In genomic region chr11:33723238-33723881, GRCh38 we compare ENCODE assay signal across 8 cellular contexts. TPM values are rescaled to one million over a fixed set of nuclear protein-coding genes. Genes with fewer than 3 reads are reported as not detected.
A peak's percentile ranks its signal among the peaks of the same experiment; 100 is the strongest.
DNase-seq lines count a peak whose midpoint lies in the region; ATAC-seq and TF ChIP-seq lines count a peak whose summit lies in the region.

No MANE protein-coding gene starts in this region.

- H3K27me3 ChIP-seq in GM23248 (replicated peaks; ENCODE audit: insufficient read depth) (no peaks in the 10 kb centered on the region), Panc1 (ENCODE audit: control insufficient read depth, insufficient read depth, low read length) (no peaks in the 10 kb centered on the region), rectal smooth muscle tissue (ENCODE audit: control insufficient read depth, insufficient read depth, low read length) (no peaks in the 10 kb centered on the region)

- ATAC-seq in Panc1, result peak; percentile 49
- ATAC-seq in HG02678 (IDR thresholded peaks at IDR 0.05; ENCODE audit: unreplicated experiment), result no peak

- 46 to 47% methylated on average over 6 of the region's 6 CpGs for WGBS in GM23248 (ENCODE audit: low coverage in 1 of 2, low lambda C conversion rate in 2 of 2, missing lambda C conversion rate in 2 of 2), 2 experiments

- H3K4me1 ChIP-seq in GM23248 (ENCODE audit: insufficient read depth), result peaks cover 75% of the 10 kb centered on the region
- peaks cover 50% of the 10 kb centered on the region for H3K4me1 ChIP-seq in Panc1 (ENCODE audit: control insufficient read depth, insufficient read depth, low read length)
- peaks cover 8% of the 10 kb centered on the region for H3K4me1 ChIP-seq in rectal smooth muscle tissue (ENCODE audit: control insufficient read depth, insufficient read depth, low read length)

- 0 out of 2 replicates have a peak, but pooled peaks cover 4% of the 10 kb centered on the region for H4K20me1 ChIP-seq in GM23248 (ENCODE audit: insufficient read depth)

- H3K9ac ChIP-seq in GM23248 (peak overlapping the region; percentile 88), rectal smooth muscle tissue (ENCODE audit: low read length) (no peak overlapping the region)

- H3K4me2 ChIP-seq in GM23248 (ENCODE audit: unreplicated experiment), result peak overlapping the region; percentile 74

- H3K79me2 ChIP-seq in GM23248 (ENCODE audit: insufficient read depth), result peaks cover 94% of the 10 kb centered on the region

- no peak overlapping the region for H3K4me3 Mint-ChIP-seq in CD14-positive monocyte

- TF ChIP-seq CTCF in Panc1 (IDR thresholded peaks at IDR 0.05) (no peak), CD14-positive monocyte (IDR thresholded peaks at IDR 0.05) (no peak)

- H3K9me3 ChIP-seq in GM23248 (ENCODE audit: low read depth) (no peaks in the 10 kb centered on the region), Panc1 (ENCODE audit: control insufficient read depth, insufficient read depth, low read depth, low read length) (no peaks in the 10 kb centered on the region)

- CTCF ChIA-PET in Panc1 (lab: Charles Lee), result interaction anchor here (0.9 kb wide), 1 partner anchor 19 kb away, joined by 3 read pairs; no protein-coding TSS in a partner anchor

- H2AFZ ChIP-seq in GM23248, result no peak overlapping the region

- H3K4me1 Mint-ChIP-seq in CD14-positive monocyte, result peaks cover 31% of the 10 kb centered on the region

- DNase-seq in GM23248, result peak; percentile 92
- no peak for DNase-seq in Panc1 (ENCODE audit: low read depth, low spot score)
- DNase-seq in fibroblast of gingiva (ENCODE audit: low read depth), result peak; percentile 94
- no peak for DNase-seq in pons (ENCODE audit: low spot score)
- DNase-seq in CD14-positive monocyte (ENCODE audit: low spot score), result no peak
- DNase-seq in stimulated activated CD4-positive, alpha-beta T cell treated with anti-CD3 and anti-CD28 coated beads, Interleukin-1b, Interleukin-23, amount 100 ng/mL, for 48 hours, result no peak

- no peaks in the 10 kb centered on the region for H3K9me2 ChIP-seq in GM23248 (ENCODE audit: insufficient read depth)

- in situ Hi-C loops in GM23248 (cut with MboI) (no loop called here), Panc1 (cut with HindIII; ENCODE audit: low pct_unique_long_range_greater_than_20kb, low sequenced_read_pairs) (no loop called here)

- H3K4me3 ChIP-seq in GM23248 (peak overlapping the region; percentile 50), Panc1 (ENCODE audit: low read depth in 2 of 2, low read length in 2 of 2) (peak overlapping the region in 1 of 2 experiments; percentile 5; a peak in 2 of 4 replicates), rectal smooth muscle tissue (ENCODE audit: low read length) (no peak overlapping the region)

- no TSS peak for BruUV-seq in Panc1 (replicated peaks; lab: Mats Ljungman, UMichigan)

- H3K27ac Mint-ChIP-seq in CD14-positive monocyte, result peak overlapping the region in 3 of 7 donors; percentile 19 to 68 (median 23)

- intact Hi-C loops in Panc1 (cut with micrococcal nuclease; ENCODE audit: unreplicated experiment), result no loop called here
- intact Hi-C loops in CD14-positive monocyte (cut with micrococcal nuclease), result no loop called here

- peak overlapping the region; percentile 100 for H3K27ac ChIP-seq in GM23248
- peak overlapping the region; percentile 60 for H3K27ac ChIP-seq in Panc1 (ENCODE audit: low read length)
- peak overlapping the region; percentile 42 for H3K27ac ChIP-seq in rectal smooth muscle tissue (ENCODE audit: low read depth, low read length)

- peaks cover 0 to 4% (median 0%) of the 10 kb centered on the region in 3 donors for H3K27me3 Mint-ChIP-seq in CD14-positive monocyte (ENCODE audit: low read depth in 3 of 3)

- no peaks in the 10 kb centered on the region for H3K9me3 Mint-ChIP-seq in CD14-positive monocyte

- peaks cover 28% of the 10 kb centered on the region for H3K36me3 ChIP-seq in GM23248 (ENCODE audit: low read depth)
- H3K36me3 ChIP-seq in Panc1 (ENCODE audit: control insufficient read depth, insufficient read depth, low read length), result peaks cover 9% of the 10 kb centered on the region; the same call in 1 of the 2 replicates
- H3K36me3 ChIP-seq in rectal smooth muscle tissue (ENCODE audit: control insufficient read depth, insufficient read depth, low read length), result peaks cover 2% of the 10 kb centered on the region

- H3K36me3 Mint-ChIP-seq in CD14-positive monocyte, result peaks cover 9% of the 10 kb centered on the region in 2 donors

- POLR2A ChIA-PET in Panc1 (lab: Charles Lee), result interaction anchor here (0.6 to 1.9 kb wide), 3 partner anchors 11 to 333 kb away, joined by 3 to 12 read pairs (median 7); partner anchors contain the start of gene CD59

- H3F3A ChIP-seq in GM23248 (ENCODE audit: insufficient read depth), result peaks cover 88% of the 10 kb centered on the region

RNA-seq across cellular contexts. Expression of gene CD59, which starts 12.9 kb away (rescaled TPM):
- 1,166 and 1,314 TPM in 2 replicates for total RNA-seq in GM23248 (2014; rRNA removed; shearing (Covaris generic))
- 2,015 and 2,061 TPM in 2 replicates for polyA plus RNA-seq in GM23248 (2016; fragmentation: Nextera tagmentation; extraction: Ambion mirVana)
- 736 TPM for total RNA-seq in Panc1 (2021; ENCODE audit: unreplicated experiment)
- polyA plus RNA-seq in Panc1 (2012; ENCODE audit: insufficient read length), result 456 TPM
- 10 to 100 TPM; 21.1 to 34.9 TPM for polyA plus RNA-seq in CD14-positive monocyte

RNA-seq across cellular contexts. Expression of gene C11orf91, which starts 22.7 kb away (rescaled TPM):
- not detected in 2 replicates for total RNA-seq in GM23248 (2014; rRNA removed; shearing (Covaris generic))
- polyA plus RNA-seq in GM23248 (2016; fragmentation: Nextera tagmentation; extraction: Ambion mirVana) (not detected in 2 replicates), CD14-positive monocyte (not detected)
- 1.3 TPM for total RNA-seq in Panc1 (2021; ENCODE audit: unreplicated experiment)
- not detected for polyA plus RNA-seq in Panc1 (2012; ENCODE audit: insufficient read length)

RNA-seq across cellular contexts. Expression of gene FBXO3, which starts 51.0 kb away (rescaled TPM):
- total RNA-seq in GM23248 (2014; rRNA removed; shearing (Covaris generic)), result 44.6 and 72.2 TPM in 2 replicates
- polyA plus RNA-seq in GM23248 (2016; fragmentation: Nextera tagmentation; extraction: Ambion mirVana) (37.8 and 38.7 TPM in 2 replicates), CD14-positive monocyte (10 to 100 TPM; 17.5 to 21.4 TPM)
- total RNA-seq in Panc1 (2021; ENCODE audit: unreplicated experiment), result 22.3 TPM
- polyA plus RNA-seq in Panc1 (2012; ENCODE audit: insufficient read length), result 15.2 TPM

Comparison
In these comparisons a context has a peak if more than half of its experiments do, and no peak if none do; other contexts are left out.
1. DNase-seq: peak in GM23248 (single experiment) and fibroblast of gingiva (single experiment); none in Panc1 (single experiment), pons (single experiment), CD14-positive monocyte (single experiment) and stimulated activated CD4-positive, alpha-beta T cell treated with anti-CD3 and anti-CD28 coated beads, Interleukin-1b, Interleukin-23, amount 100 ng/mL, for 48 hours (single experiment).
2. H3K27ac ChIP-seq: peak in every context shown above with its lines; median percentile 100 in GM23248; 60 in Panc1; 42 in rectal smooth muscle tissue.